ENCODE assay signal across 8 cellular contexts in genomic region chr13:26698392-26699196, GRCh38.
DNase-seq lines count a peak whose midpoint lies in the region; ATAC-seq and TF ChIP-seq lines count a peak whose summit lies in the region.

No MANE protein-coding gene starts in this region.

- in situ Hi-C loops in astrocyte of the cerebellum (cut with HindIII; ENCODE audit: low sequenced_read_pairs): loop anchor here (10.0 kb wide), 1 partner anchor 514 kb away; no protein-coding TSS in a partner anchor

- H4K20me1 ChIP-seq in BLaER1 (peaks cover 24% of the 10 kb centered on the region), hepatocyte (ENCODE audit: insufficient read depth, poor library complexity, severe bottlenecking) (no peaks in the 10 kb centered on the region)

- H3K9me3 ChIP-seq in BLaER1: no peaks in the 10 kb centered on the region
- H3K9me3 ChIP-seq in hepatocyte (ENCODE audit: low read depth): no peaks in the 10 kb centered on the region

- no peaks in the 10 kb centered on the region for H3K79me2 ChIP-seq in hepatocyte

- H3K4me3 ChIP-seq in BLaER1 (no peak overlapping the region), astrocyte of the cerebellum (ENCODE audit: low read depth, low read length) (peak overlapping the region; percentile 6), hepatocyte (no peak overlapping the region), skeletal muscle cell (ENCODE audit: low read depth, low read length) (peak overlapping the region; percentile 30)

- TF ChIP-seq CTCF in astrocyte of the cerebellum (IDR thresholded peaks at IDR 0.05; ENCODE audit: low read depth, low read length, missing control alignments): peak; percentile 95
- TF ChIP-seq CTCF in hepatocyte (IDR thresholded peaks at IDR 0.05; ENCODE audit: poor library complexity): peak; percentile 96

- H3K4me1 ChIP-seq in BLaER1 (peaks cover 37% of the 10 kb centered on the region), hepatocyte (ENCODE audit: insufficient read depth) (no peaks in the 10 kb centered on the region)

- H3K36me3 ChIP-seq in BLaER1 (no peaks in the 10 kb centered on the region), hepatocyte (replicated peaks; ENCODE audit: insufficient read depth, low read depth) (no peaks in the 10 kb centered on the region)

- peak overlapping the region; percentile 48 for H2AFZ ChIP-seq in hepatocyte

- H3K9ac ChIP-seq in BLaER1: no peak overlapping the region

- peak; percentile 67 for DNase-seq in NCI-H1694 (lab: John Stamatoyannopoulos, UW)
- DNase-seq in T-helper 22 cell (ENCODE audit: low read depth): peak; percentile 21
- peak; percentile 68 for DNase-seq in astrocyte of the cerebellum (ENCODE audit: low read depth)
- DNase-seq in hepatocyte (ENCODE audit: low spot score): peak; percentile 87
- peak; percentile 47 for DNase-seq in skeletal muscle cell (ENCODE audit: low read depth)

- H3K27ac ChIP-seq in BLaER1 (no peak overlapping the region), hepatocyte (no peak overlapping the region)

- ATAC-seq in GM21423 (IDR thresholded peaks at IDR 0.05; ENCODE audit: unreplicated experiment): peak; percentile 68
- no peak for ATAC-seq in GM18861 (IDR thresholded peaks at IDR 0.05; ENCODE audit: unreplicated experiment)

- H3K9me2 ChIP-seq in hepatocyte (replicated peaks; ENCODE audit: insufficient read depth): no peaks in the 10 kb centered on the region

- no peaks in the 10 kb centered on the region for H3K27me3 ChIP-seq in BLaER1
- no peaks in the 10 kb centered on the region for H3K27me3 ChIP-seq in hepatocyte

- H3K4me2 ChIP-seq in BLaER1: peak overlapping the region; percentile 64
- H3K4me2 ChIP-seq in hepatocyte: peak overlapping the region; percentile 69

- WGBS in hepatocyte (ENCODE audit: low lambda C conversion rate, missing lambda C conversion rate): 27% methylated on average over 29 of the region's 29 CpGs

Comparison
In these comparisons a context has a peak if more than half of its experiments do, and no peak if none do; other contexts are left out.
1. H3K4me3 ChIP-seq: peak in astrocyte of the cerebellum (single experiment) and skeletal muscle cell (single experiment); none in BLaER1 (single experiment) and hepatocyte (single experiment).
2. DNase-seq: peak in every context shown above with its lines; median percentile 87 in hepatocyte; 68 in astrocyte of the cerebellum; 67 in NCI-H1694; 47 in skeletal muscle cell; 21 in T-helper 22 cell.